8 cellular contexts compared by ENCODE assay signal in the genomic region with DNA sequence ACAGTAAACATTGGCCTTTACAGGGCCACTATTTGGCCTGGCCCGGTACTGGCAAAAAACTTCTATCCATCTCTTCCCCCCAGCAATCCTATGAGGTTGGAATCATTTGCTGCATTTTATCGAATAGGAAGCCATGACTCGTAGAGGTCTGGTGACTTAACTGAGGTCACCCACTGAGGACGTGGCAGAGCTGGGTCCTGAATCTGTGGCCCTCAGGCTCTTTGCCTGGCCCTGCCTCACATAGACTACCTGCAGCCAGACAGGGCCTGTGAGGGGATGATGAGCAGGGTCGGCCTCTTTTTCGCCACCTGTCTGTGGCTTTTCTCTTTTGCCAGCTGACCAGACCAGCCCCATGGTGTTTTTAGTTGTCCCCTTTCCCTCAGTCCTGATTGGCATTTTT. TPM values are rescaled to one million over a fixed set of nuclear protein-coding genes. Genes with fewer than 3 reads are reported as not detected.
A peak's percentile ranks its signal among the peaks of the same experiment; 100 is the strongest.
DNase-seq lines count a peak whose midpoint lies in the region; ATAC-seq and TF ChIP-seq lines count a peak whose summit lies in the region.
"Had no signal": no experiment of that assay in that cellular context is flagged by ENCODE, and none has a peak within 500 bp of the region (broad histone marks: within the 10 kb centered on the region; RNA-seq: fewer than 3 reads in every experiment).

No MANE protein-coding gene starts in this region.

- POLR2A ChIA-PET in PC-3 (lab: Charles Lee; ENCODE audit: unreplicated experiment): no interaction called here

- no TSS peak for BruUV-seq in PC-3 (replicated peaks; lab: Mats Ljungman, UMichigan)

- no peak overlapping the region for H2AFZ ChIP-seq in PC-3 (ENCODE audit: low read length)

- peaks cover 44% of the 10 kb centered on the region for H3K79me2 ChIP-seq in PC-3 (ENCODE audit: low read length)

- peak overlapping the region; percentile 86 to 98 (median 94); a peak in 21 of 22 replicates for H3K9ac ChIP-seq in BLaER1 treated with 17β-estradiol and CSF1 and Interleukin-3, amounts not matched to agents 10 nM and 100 nM
- no peak overlapping the region for H3K9ac ChIP-seq in PC-3 (ENCODE audit: low read length)

- peaks cover 6% of the 10 kb centered on the region for H3F3A ChIP-seq in PC-3 (ENCODE audit: low read length, unreplicated experiment)

- CTCF ChIA-PET in PC-3 (lab: Charles Lee): no interaction called here

- H3K4me2 ChIP-seq in BLaER1 treated with 17β-estradiol and CSF1 and Interleukin-3, amounts not matched to agents 10 nM and 100 nM: peak overlapping the region; percentile 84 to 98 (median 93)
- H3K4me2 ChIP-seq in PC-3 (ENCODE audit: low read length): peak overlapping the region; percentile 97

- H3K27me3 ChIP-seq in BLaER1 treated with 17β-estradiol and CSF1 and Interleukin-3, amounts not matched to agents 10 nM and 100 nM: no peaks in the 10 kb centered on the region
- H3K27me3 ChIP-seq in PC-3 (ENCODE audit: low read length): no peaks in the 10 kb centered on the region

- intact Hi-C loops in PC-3 (cut with micrococcal nuclease): no loop called here

- no peak for ATAC-seq in PC-3

- H3K9me3 ChIP-seq in BLaER1 treated with 17β-estradiol and CSF1 and Interleukin-3, amounts not matched to agents 10 nM and 100 nM (replicated peaks in 1 of 11): no peaks in the 10 kb centered on the region
- no peaks in the 10 kb centered on the region for H3K9me3 ChIP-seq in PC-3 (ENCODE audit: low read length)

- DNase-seq in PC-3 (no peak), fibroblast of villous mesenchyme (ENCODE audit: low read depth) (no peak), T-helper 9 cell (no peak), AG08395 (ENCODE audit: low spot score) (no peak), CD1c-positive myeloid dendritic cell (ENCODE audit: extremely low spot score) (no peak)
- DNase-seq: activated gamma-delta T cell, OCI-M1 had no signal

- H3K36me3 ChIP-seq in BLaER1 treated with 17β-estradiol and CSF1 and Interleukin-3, amounts not matched to agents 10 nM and 100 nM: peaks cover 62 to 77% (median 72%) of the 10 kb centered on the region in 11 experiments
- H3K36me3 ChIP-seq in PC-3 (ENCODE audit: low read depth, low read length): peaks cover 10% of the 10 kb centered on the region; the same call in 1 of the 2 replicates

- TF ChIP-seq CTCF in PC-3 (conservative IDR thresholded peaks at IDR 0.05; ENCODE audit: low read depth, low read length) (no peak), fibroblast of villous mesenchyme (IDR thresholded peaks at IDR 0.05; ENCODE audit: insufficient read depth, low read depth, low read length) (no peak)

- peak overlapping the region; percentile 83 to 98 (median 94); a peak in 14 of 20 replicates for H3K4me3 ChIP-seq in BLaER1 treated with 17β-estradiol and CSF1 and Interleukin-3, amounts not matched to agents 10 nM and 100 nM
- H3K4me3 ChIP-seq in PC-3 (ENCODE audit: low read length) (peak overlapping the region; percentile 94), fibroblast of villous mesenchyme (ENCODE audit: low read depth, low read length) (peak overlapping the region; percentile 97)

- no peaks in the 10 kb centered on the region for H3K9me2 ChIP-seq in PC-3 (replicated peaks; ENCODE audit: low read length)

- peaks cover 24 to 61% (median 41%) of the 10 kb centered on the region in 10 experiments for H3K4me1 ChIP-seq in BLaER1 treated with 17β-estradiol and CSF1 and Interleukin-3, amounts not matched to agents 10 nM and 100 nM
- H3K4me1 ChIP-seq in PC-3 (ENCODE audit: insufficient read depth, low read length): peaks cover 17% of the 10 kb centered on the region

- H3K27ac ChIP-seq in BLaER1 treated with 17β-estradiol and CSF1 and Interleukin-3, amounts not matched to agents 10 nM and 100 nM: peak overlapping the region in 7 of 11 experiments; percentile 21 to 93 (median 86); a peak in 10 of 22 replicates
- no peak overlapping the region for H3K27ac ChIP-seq in PC-3 (ENCODE audit: low read length)

- H4K20me1 ChIP-seq in BLaER1 treated with 17β-estradiol and CSF1 and Interleukin-3, amounts not matched to agents 10 nM and 100 nM: peaks cover 45 to 68% (median 58%) of the 10 kb centered on the region in 11 experiments
- 0 out of 2 replicates have a peak, but pooled peaks cover 4% of the 10 kb centered on the region for H4K20me1 ChIP-seq in PC-3 (ENCODE audit: low read length)

RNA-seq across cellular contexts. Expression of a gene that starts 1.9 kb away (rescaled TPM):
- total RNA-seq in PC-3 (2014; rRNA removed) (116 and 117 TPM in 2 replicates), fibroblast of villous mesenchyme (196 and 209 TPM in 2 replicates)

RNA-seq across cellular contexts. Expression of a gene that starts 12.1 kb away (rescaled TPM):
- total RNA-seq in PC-3 (2014; rRNA removed) (1,859 and 2,048 TPM in 2 replicates), fibroblast of villous mesenchyme (545 and 622 TPM in 2 replicates)

RNA-seq across cellular contexts. Expression of a gene that starts 14.1 kb away (rescaled TPM):
- 0.86 and 1.1 TPM in 2 replicates for total RNA-seq in PC-3 (2014; rRNA removed)
- total RNA-seq in fibroblast of villous mesenchyme: 0.32 and 0.43 TPM in 2 replicates

RNA-seq across cellular contexts. Expression of a gene that starts 18.4 kb away (rescaled TPM):
- total RNA-seq in PC-3 (2014; rRNA removed) (5.1 and 7.7 TPM in 2 replicates), fibroblast of villous mesenchyme (8.6 and 14.5 TPM in 2 replicates)

RNA-seq across cellular contexts. Expression of a gene that starts 35.7 kb away (rescaled TPM):
- 2.2 and 3.4 TPM in 2 replicates for total RNA-seq in PC-3 (2014; rRNA removed)
- total RNA-seq in fibroblast of villous mesenchyme: 0.32 and 0.43 TPM in 2 replicates
